Comparison of ENCODE assay signal across 28 cellular contexts in the genomic region with DNA sequence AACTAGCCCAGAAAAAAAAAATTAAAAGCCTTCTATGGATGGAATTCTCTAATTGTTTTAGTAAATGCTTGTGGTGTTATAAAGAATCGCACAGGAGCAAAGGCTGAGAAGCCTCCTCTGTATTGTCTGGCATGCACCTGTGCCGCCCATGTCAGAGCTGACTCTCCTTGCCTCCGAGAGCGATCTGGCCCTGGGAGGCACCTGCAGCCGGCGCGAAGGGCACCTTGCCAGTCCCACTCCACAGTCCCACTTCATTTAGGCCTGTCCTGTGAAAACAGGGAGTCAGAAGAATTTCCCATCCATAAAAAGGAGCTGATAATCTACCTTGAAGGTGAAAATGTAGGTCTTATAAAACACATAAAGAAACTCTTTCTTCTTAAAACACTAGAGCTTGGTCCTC.
"Had no signal": no experiment of that assay in that cellular context is flagged by ENCODE, and none has a peak within 500 bp of the region (broad histone marks: within the 10 kb centered on the region; RNA-seq: fewer than 3 reads in every experiment).

No MANE protein-coding gene starts in this region.

- ATAC-seq: heart left ventricle; left colon; left lung; natural killer cell; right cardiac atrium; sciatic nerve; stimulated activated naive B cell treated with anti-CD40 and anti-IgM and Interleukin-4, amounts not matched to agents 10 μg/mL and 1 μg/mL and 100 μg/mL, for 72 hours; stimulated activated naive CD8-positive, alpha-beta T cell treated with anti-CD3 and anti-CD28 coated beads, Interleukin-15, Interleukin-2, amounts not matched to agents 100 U/mL and 50 U/mL, for 24 hours; upper lobe of right lung had no signal

- H3K4me3 ChIP-seq: heart left ventricle, hepatocyte, left lung, lung, neural progenitor cell, ovary, skin epidermis, stomach, testis, tibial artery, upper lobe of right lung had no signal

- H3K27me3 ChIP-seq: heart left ventricle, hepatocyte, neural progenitor cell, ovary, testis, upper lobe of right lung had no signal

- H3K9me3 ChIP-seq: heart left ventricle, left lung, neutrophil, ovary, stomach, testis, tibial artery, upper lobe of right lung had no signal

- H3K27ac ChIP-seq: heart left ventricle, hepatocyte, left lung, neural progenitor cell, neutrophil, ovary, skin epidermis, stomach, testis, tibial artery, upper lobe of right lung had no signal

- H3K36me3 ChIP-seq: heart left ventricle, left lung, neural progenitor cell, neutrophil, ovary, stomach, tibial artery, upper lobe of right lung had no signal

- H3K4me1 ChIP-seq: heart left ventricle, left lung, neural progenitor cell, stomach, testis, tibial artery, upper lobe of right lung had no signal

- DNase-seq: heart left ventricle; kidney; left colon; left lung; mesendoderm; naive B cell; natural killer cell; nephron progenitor cell; occipital lobe; ovary; right cardiac atrium; stimulated activated CD4-positive, alpha-beta T cell treated with anti-CD3 and anti-CD28 coated beads, Interleukin-12 subunit alpha, Interleukin-12 subunit beta, amount 100 ng/mL, for 4 hours; stimulated activated CD4-positive, alpha-beta T cell treated with anti-CD3 and anti-CD28 coated beads, Interleukin-15, amount 100 ng/mL, for 24 hours; stimulated activated CD4-positive, alpha-beta T cell treated with anti-CD3 and anti-CD28 coated beads, Interleukin-2, amount 100 ng/mL, for 24 hours; stimulated activated CD4-positive, alpha-beta T cell treated with anti-CD3 and anti-CD28 coated beads, Interleukin-4, amount 100 ng/mL, for 1 hour; stimulated activated naive B cell treated with anti-CD40 and anti-IgM and Interleukin-4, amounts not matched to agents 10 μg/mL and 1 μg/mL and 100 μg/mL, for 72 hours; stimulated activated naive CD8-positive, alpha-beta T cell treated with anti-CD3 and anti-CD28 coated beads, Interleukin-15, Interleukin-2, amounts not matched to agents 100 U/mL and 50 U/mL, for 24 hours; stomach; testis; tibial artery; trophoblast cell; upper lobe of right lung had no signal
